ENCODE assay signal across 1 cellular context in genomic region chrX:102858826-102859627, GRCh38.
TF ChIP-seq lines count a peak whose summit lies in the region.

No MANE protein-coding gene starts in this region.

TF ChIP-seq in WTC11, 78 proteins besides CTCF, POLR2A, EP300 and RAD21 (continued from another document):
- TF ChIP-seq GRHL2 (CRISPR knock-in tag; IDR thresholded peaks at IDR 0.05; ENCODE audit: insufficient replicate concordance, severe bottlenecking) = no peak
- TF ChIP-seq HMGXB4 (CRISPR knock-in tag; IDR thresholded peaks at IDR 0.05) = no peak
- no peak for TF ChIP-seq TP53 (CRISPR knock-in tag; IDR thresholded peaks at IDR 0.05)
- TF ChIP-seq, protein P1, sequence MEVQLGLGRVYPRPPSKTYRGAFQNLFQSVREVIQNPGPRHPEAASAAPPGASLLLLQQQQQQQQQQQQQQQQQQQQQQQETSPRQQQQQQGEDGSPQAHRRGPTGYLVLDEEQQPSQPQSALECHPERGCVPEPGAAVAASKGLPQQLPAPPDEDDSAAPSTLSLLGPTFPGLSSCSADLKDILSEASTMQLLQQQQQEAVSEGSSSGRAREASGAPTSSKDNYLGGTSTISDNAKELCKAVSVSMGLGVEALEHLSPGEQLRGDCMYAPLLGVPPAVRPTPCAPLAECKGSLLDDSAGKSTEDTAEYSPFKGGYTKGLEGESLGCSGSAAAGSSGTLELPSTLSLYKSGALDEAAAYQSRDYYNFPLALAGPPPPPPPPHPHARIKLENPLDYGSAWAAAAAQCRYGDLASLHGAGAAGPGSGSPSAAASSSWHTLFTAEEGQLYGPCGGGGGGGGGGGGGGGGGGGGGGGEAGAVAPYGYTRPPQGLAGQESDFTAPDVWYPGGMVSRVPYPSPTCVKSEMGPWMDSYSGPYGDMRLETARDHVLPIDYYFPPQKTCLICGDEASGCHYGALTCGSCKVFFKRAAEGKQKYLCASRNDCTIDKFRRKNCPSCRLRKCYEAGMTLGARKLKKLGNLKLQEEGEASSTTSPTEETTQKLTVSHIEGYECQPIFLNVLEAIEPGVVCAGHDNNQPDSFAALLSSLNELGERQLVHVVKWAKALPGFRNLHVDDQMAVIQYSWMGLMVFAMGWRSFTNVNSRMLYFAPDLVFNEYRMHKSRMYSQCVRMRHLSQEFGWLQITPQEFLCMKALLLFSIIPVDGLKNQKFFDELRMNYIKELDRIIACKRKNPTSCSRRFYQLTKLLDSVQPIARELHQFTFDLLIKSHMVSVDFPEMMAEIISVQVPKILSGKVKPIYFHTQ (CRISPR knock-in tag; IDR thresholded peaks at IDR 0.05) = no peak
- TF ChIP-seq, protein P2, sequence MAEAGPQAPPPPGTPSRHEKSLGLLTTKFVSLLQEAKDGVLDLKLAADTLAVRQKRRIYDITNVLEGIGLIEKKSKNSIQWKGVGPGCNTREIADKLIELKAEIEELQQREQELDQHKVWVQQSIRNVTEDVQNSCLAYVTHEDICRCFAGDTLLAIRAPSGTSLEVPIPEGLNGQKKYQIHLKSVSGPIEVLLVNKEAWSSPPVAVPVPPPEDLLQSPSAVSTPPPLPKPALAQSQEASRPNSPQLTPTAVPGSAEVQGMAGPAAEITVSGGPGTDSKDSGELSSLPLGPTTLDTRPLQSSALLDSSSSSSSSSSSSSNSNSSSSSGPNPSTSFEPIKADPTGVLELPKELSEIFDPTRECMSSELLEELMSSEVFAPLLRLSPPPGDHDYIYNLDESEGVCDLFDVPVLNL (CRISPR knock-in tag; IDR thresholded peaks at IDR 0.05; ENCODE audit: borderline replicate concordance, low read depth) = no peak
- no peak for TF ChIP-seq ZSCAN18 (CRISPR knock-in tag; IDR thresholded peaks at IDR 0.05)
- TF ChIP-seq GTF2I (CRISPR knock-in tag; conservative IDR thresholded peaks at IDR 0.05) = no peak
- TF ChIP-seq, protein P3, sequence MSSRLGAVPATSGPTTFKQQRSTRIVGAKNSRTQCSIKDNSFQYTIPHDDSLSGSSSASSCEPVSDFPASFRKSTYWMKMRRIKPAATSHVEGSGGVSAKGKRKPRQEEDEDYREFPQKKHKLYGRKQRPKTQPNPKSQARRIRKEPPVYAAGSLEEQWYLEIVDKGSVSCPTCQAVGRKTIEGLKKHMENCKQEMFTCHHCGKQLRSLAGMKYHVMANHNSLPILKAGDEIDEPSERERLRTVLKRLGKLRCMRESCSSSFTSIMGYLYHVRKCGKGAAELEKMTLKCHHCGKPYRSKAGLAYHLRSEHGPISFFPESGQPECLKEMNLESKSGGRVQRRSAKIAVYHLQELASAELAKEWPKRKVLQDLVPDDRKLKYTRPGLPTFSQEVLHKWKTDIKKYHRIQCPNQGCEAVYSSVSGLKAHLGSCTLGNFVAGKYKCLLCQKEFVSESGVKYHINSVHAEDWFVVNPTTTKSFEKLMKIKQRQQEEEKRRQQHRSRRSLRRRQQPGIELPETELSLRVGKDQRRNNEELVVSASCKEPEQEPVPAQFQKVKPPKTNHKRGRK (CRISPR knock-in tag; IDR thresholded peaks at IDR 0.05; ENCODE audit: borderline replicate concordance) = no peak
- TF ChIP-seq ETV6 (CRISPR knock-in tag; IDR thresholded peaks at IDR 0.05) = no peak
- TF ChIP-seq NR3C1 (CRISPR knock-in tag; conservative IDR thresholded peaks at IDR 0.05; ENCODE audit: low read depth) = no peak
- TF ChIP-seq CDX4 (CRISPR knock-in tag; IDR thresholded peaks at IDR 0.05; ENCODE audit: borderline replicate concordance) = no peak
- no peak for TF ChIP-seq ZMAT4 (CRISPR knock-in tag; IDR thresholded peaks at IDR 0.05)
- TF ChIP-seq OVOL2 (CRISPR knock-in tag; IDR thresholded peaks at IDR 0.05; ENCODE audit: borderline replicate concordance) = no peak
- TF ChIP-seq ZNF263 (CRISPR knock-in tag; IDR thresholded peaks at IDR 0.05; ENCODE audit: low read depth) = no peak
- TF ChIP-seq ESRRA (CRISPR knock-in tag; IDR thresholded peaks at IDR 0.05; ENCODE audit: borderline replicate concordance) = no peak
